Comparison of ENCODE assay signal across 1 cellular context in genomic region chr1:160261878-160262794, GRCh38.
A peak's percentile ranks its signal among the peaks of the same experiment; 100 is the strongest.
TF ChIP-seq lines count a peak whose summit lies in the region.

DCAF8 (minus strand) TSS chr1:160262549; CDS start chr1:160244008, 18,541 bp downstream.

TF ChIP-seq in K562, 482 proteins besides CTCF, POLR2A, EP300 and RAD21 (continued from another document and continues in another):
- peak in 1 of 2 experiments; percentile 46; a peak in 1 of 4 replicates for TF ChIP-seq ZMIZ1 (IDR thresholded peaks at IDR 0.05; ENCODE audit: low read depth in 2 of 2, low read length in 2 of 2)
- TF ChIP-seq, protein P1, sequence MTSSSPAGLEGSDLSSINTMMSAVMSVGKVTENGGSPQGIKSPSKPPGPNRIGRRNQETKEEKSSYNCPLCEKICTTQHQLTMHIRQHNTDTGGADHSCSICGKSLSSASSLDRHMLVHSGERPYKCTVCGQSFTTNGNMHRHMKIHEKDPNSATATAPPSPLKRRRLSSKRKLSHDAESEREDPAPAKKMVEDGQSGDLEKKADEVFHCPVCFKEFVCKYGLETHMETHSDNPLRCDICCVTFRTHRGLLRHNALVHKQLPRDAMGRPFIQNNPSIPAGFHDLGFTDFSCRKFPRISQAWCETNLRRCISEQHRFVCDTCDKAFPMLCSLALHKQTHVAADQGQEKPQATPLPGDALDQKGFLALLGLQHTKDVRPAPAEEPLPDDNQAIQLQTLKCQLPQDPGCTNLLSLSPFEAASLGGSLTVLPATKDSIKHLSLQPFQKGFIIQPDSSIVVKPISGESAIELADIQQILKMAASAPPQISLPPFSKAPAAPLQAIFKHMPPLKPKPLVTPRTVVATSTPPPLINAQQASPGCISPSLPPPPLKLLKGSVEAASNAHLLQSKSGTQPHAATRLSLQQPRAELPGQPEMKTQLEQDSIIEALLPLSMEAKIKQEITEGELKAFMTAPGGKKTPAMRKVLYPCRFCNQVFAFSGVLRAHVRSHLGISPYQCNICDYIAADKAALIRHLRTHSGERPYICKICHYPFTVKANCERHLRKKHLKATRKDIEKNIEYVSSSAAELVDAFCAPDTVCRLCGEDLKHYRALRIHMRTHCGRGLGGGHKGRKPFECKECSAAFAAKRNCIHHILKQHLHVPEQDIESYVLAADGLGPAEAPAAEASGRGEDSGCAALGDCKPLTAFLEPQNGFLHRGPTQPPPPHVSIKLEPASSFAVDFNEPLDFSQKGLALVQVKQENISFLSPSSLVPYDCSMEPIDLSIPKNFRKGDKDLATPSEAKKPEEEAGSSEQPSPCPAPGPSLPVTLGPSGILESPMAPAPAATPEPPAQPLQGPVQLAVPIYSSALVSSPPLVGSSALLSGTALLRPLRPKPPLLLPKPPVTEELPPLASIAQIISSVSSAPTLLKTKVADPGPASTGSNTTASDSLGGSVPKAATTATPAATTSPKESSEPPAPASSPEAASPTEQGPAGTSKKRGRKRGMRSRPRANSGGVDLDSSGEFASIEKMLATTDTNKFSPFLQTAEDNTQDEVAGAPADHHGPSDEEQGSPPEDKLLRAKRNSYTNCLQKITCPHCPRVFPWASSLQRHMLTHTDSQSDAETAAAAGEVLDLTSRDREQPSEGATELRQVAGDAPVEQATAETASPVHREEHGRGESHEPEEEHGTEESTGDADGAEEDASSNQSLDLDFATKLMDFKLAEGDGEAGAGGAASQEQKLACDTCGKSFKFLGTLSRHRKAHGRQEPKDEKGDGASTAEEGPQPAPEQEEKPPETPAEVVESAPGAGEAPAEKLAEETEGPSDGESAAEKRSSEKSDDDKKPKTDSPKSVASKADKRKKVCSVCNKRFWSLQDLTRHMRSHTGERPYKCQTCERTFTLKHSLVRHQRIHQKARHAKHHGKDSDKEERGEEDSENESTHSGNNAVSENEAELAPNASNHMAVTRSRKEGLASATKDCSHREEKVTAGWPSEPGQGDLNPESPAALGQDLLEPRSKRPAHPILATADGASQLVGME (CRISPR knock-in tag; IDR thresholded peaks at IDR 0.05), result 0 out of 2 replicates have a peak, but pooled peaks have one; percentile 28
- TF ChIP-seq RBM39 (optimal IDR thresholded peaks at IDR 0.05; ENCODE audit: low read depth, low read length), result no peak
- TF ChIP-seq ZNF740 (CRISPR knock-in tag; IDR thresholded peaks at IDR 0.05), result peak; percentile 99
- TF ChIP-seq ZNF740 (tag; IDR thresholded peaks at IDR 0.05), result peak in 1 of 2 experiments; percentile 93; a peak in 2 of 4 replicates
- TF ChIP-seq POLR2B (IDR thresholded peaks at IDR 0.05; ENCODE audit: low read depth, partially characterized antibody), result peak; percentile 97
- peak; percentile 92 for TF ChIP-seq ARID4B (CRISPR knock-in tag; IDR thresholded peaks at IDR 0.05)
- peak; percentile 61; the same call in 1 of the 2 replicates for TF ChIP-seq HCFC1 (IDR thresholded peaks at IDR 0.05; ENCODE audit: low read depth, low read length)
- no peak for TF ChIP-seq MECOM (CRISPR knock-in tag; IDR thresholded peaks at IDR 0.05)
- TF ChIP-seq ZNF239 (CRISPR knock-in tag; IDR thresholded peaks at IDR 0.05), result no peak
- no peak for TF ChIP-seq ZNF57 (CRISPR knock-in tag; IDR thresholded peaks at IDR 0.05)
- TF ChIP-seq ZNF584 (CRISPR knock-in tag; IDR thresholded peaks at IDR 0.05; ENCODE audit: low read depth), result 0 out of 2 replicates have a peak, but pooled peaks have one; percentile 43
- TF ChIP-seq ZNF551 (CRISPR knock-in tag; IDR thresholded peaks at IDR 0.05), result no peak
- TF ChIP-seq YY1 (IDR thresholded peaks at IDR 0.05; ENCODE audit: borderline replicate concordance in 1 of 3, control insufficient read depth in 1 of 3, extremely low read depth in 1 of 3, insufficient read depth in 3 of 3, insufficient read length in 1 of 3, insufficient replicate concordance in 2 of 3, low read depth in 1 of 3, low read length in 2 of 3), result peak; percentile 92 to 99 (median 97)
- TF ChIP-seq ZNF561 (CRISPR knock-in tag; conservative IDR thresholded peaks at IDR 0.05), result no peak
- peak; percentile 56; the same call in 1 of the 2 replicates for TF ChIP-seq NKRF (IDR thresholded peaks at IDR 0.05; ENCODE audit: borderline replicate concordance)
- 0 out of 2 replicates have a peak, but pooled peaks have one; percentile 16 for TF ChIP-seq ZNF41 (CRISPR knock-in tag; conservative IDR thresholded peaks at IDR 0.05)
- TF ChIP-seq LCOR (CRISPR knock-in tag; IDR thresholded peaks at IDR 0.05), result no peak
- no peak for TF ChIP-seq MGA (IDR thresholded peaks at IDR 0.05)
